In the genomic region with DNA sequence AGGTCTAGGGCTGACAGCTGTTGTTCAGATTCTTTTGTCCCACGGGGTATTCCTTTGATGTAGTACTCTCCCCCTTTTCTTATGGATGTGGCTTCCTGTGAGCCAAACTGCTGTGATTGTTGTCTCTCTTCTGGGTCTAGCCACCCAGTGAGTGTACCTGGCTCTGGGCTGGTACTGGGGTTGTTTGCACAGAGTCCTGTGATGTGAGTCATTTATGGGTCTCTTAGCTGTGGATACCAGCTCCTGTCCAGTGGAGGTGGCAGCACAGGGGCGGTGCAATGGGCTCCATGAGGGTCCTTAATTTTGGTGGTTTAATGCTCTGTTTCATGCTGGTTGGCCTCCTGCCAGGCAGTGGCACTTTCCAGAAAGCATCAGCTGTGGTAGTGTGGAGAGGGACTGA, we compare ENCODE assay signal across 31 cellular contexts.
"Had no signal": no experiment of that assay in that cellular context is flagged by ENCODE, and none has a peak within 500 bp of the region (broad histone marks: within the 10 kb centered on the region; RNA-seq: fewer than 3 reads in every experiment).

No MANE protein-coding gene starts in this region.

- H3K27me3 ChIP-seq: breast epithelium, neural progenitor cell, right atrium auricular region, upper lobe of right lung had no signal

- DNase-seq: activated CD4-positive, alpha-beta T cell treated with anti-CD3 and anti-CD28 coated beads for 1 hour; activated CD4-positive, alpha-beta T cell treated with anti-CD3 and anti-CD28 coated beads, Interleukin-2, amount 50 U/mL, for 1 hour; activated CD8-positive, alpha-beta memory T cell treated with anti-CD3 and anti-CD28 coated beads, Interleukin-2, amount 10 ng/mL, durations not matched to agents 7 days and 5 days; activated CD8-positive, alpha-beta T cell treated with anti-CD3 and anti-CD28 coated beads, Interleukin-2, amount 10 ng/mL, durations not matched to agents 7 days and 5 days; activated naive CD4-positive, alpha-beta T cell; activated T-cell treated with anti-CD3 and anti-CD28 coated beads, Interleukin-2, amount 50 U/mL, for 48 hours; effector CD8-positive, alpha-beta T cell; foreskin fibroblast; head of caudate nucleus; hippocampal formation; immature natural killer cell; midbrain; natural killer cell; occipital lobe; stimulated activated CD4-positive, alpha-beta T cell treated with anti-CD3 and anti-CD28 coated beads, Interleukin-1b, Interleukin-23, amount 100 ng/mL, for 48 hours; stimulated activated CD4-positive, alpha-beta T cell treated with anti-CD3 and anti-CD28 coated beads, Interleukin-4, amount 100 ng/mL, for 4 hours; stimulated activated CD8-positive, alpha-beta memory T cell treated with anti-CD3 and anti-CD28 coated beads, Interleukin-4, amount 100 ng/mL, for 48 hours; stimulated activated naive CD8-positive, alpha-beta T cell treated with anti-CD3 and anti-CD28 coated beads, Interleukin-15, amount 100 ng/mL, for 72 hours; substantia nigra; T-helper 17 cell; upper lobe of right lung had no signal

- H3K36me3 ChIP-seq: breast epithelium, neural progenitor cell, right atrium auricular region, upper lobe of right lung had no signal

- H3K4me2 ChIP-seq: neural progenitor cell, smooth muscle cell had no signal

- H3K79me2 ChIP-seq: parathyroid adenoma had no signal

- H3K27ac ChIP-seq: breast epithelium, neural progenitor cell, parathyroid adenoma, right atrium auricular region, upper lobe of right lung had no signal

- H3K36me3 Mint-ChIP-seq: activated CD8-positive, alpha-beta memory T cell treated with anti-CD3 and anti-CD28 coated beads, Interleukin-2, amount 10 ng/mL, durations not matched to agents 7 days and 5 days; activated naive CD4-positive, alpha-beta T cell treated with anti-CD3 and anti-CD28 coated beads, Interleukin-2, amount 50 U/mL, for 72 hours; immature natural killer cell; memory B cell; natural killer cell; neural progenitor cell; stimulated activated memory B cell treated with anti-CD40 and anti-IgM and Interleukin-4, amounts not matched to agents 10 μg/mL and 1 μg/mL and 100 μg/mL, for 72 hours had no signal

- H3K27ac Mint-ChIP-seq: activated CD8-positive, alpha-beta memory T cell treated with anti-CD3 and anti-CD28 coated beads, Interleukin-2, amount 10 ng/mL, durations not matched to agents 7 days and 5 days; activated CD8-positive, alpha-beta T cell treated with anti-CD3 and anti-CD28 coated beads, Interleukin-2, amount 10 ng/mL, durations not matched to agents 7 days and 5 days; activated naive CD4-positive, alpha-beta T cell treated with anti-CD3 and anti-CD28 coated beads, Interleukin-2, amount 50 U/mL, for 72 hours; activated T-helper 2 cell treated with anti-CD3 and anti-CD28 coated beads, Interferon-gamma antibody, Interleukin-2, Interleukin-4, amounts not matched to agents 10 μg/mL and 5 μg/mL and 100 μg/mL, durations not matched to agents 14 hours and 24 hours and 36 hours; immature natural killer cell; memory B cell; natural killer cell; neural progenitor cell; stimulated activated memory B cell treated with anti-CD40 and anti-IgM and Interleukin-4, amounts not matched to agents 10 μg/mL and 1 μg/mL and 100 μg/mL, for 72 hours; T-helper 17 cell had no signal

- H3K4me1 Mint-ChIP-seq: activated CD8-positive, alpha-beta memory T cell treated with anti-CD3 and anti-CD28 coated beads, Interleukin-2, amount 10 ng/mL, durations not matched to agents 7 days and 5 days; central memory CD8-positive, alpha-beta T cell; immature natural killer cell; memory B cell; natural killer cell; neural progenitor cell; stimulated activated memory B cell treated with anti-CD40 and anti-IgM and Interleukin-4, amounts not matched to agents 10 μg/mL and 1 μg/mL and 100 μg/mL, for 72 hours; stimulated activated naive CD8-positive, alpha-beta T cell treated with anti-CD3 and anti-CD28 coated beads, Interleukin-15, amount 100 ng/mL, for 72 hours; T-helper 17 cell had no signal

- H3K9ac ChIP-seq: neural progenitor cell, parathyroid adenoma had no signal

- H2AFZ ChIP-seq: neural progenitor cell, parathyroid adenoma had no signal

- H3K27me3 Mint-ChIP-seq: activated CD8-positive, alpha-beta memory T cell treated with anti-CD3 and anti-CD28 coated beads, Interleukin-2, amount 10 ng/mL, durations not matched to agents 7 days and 5 days; central memory CD8-positive, alpha-beta T cell; memory B cell; stimulated activated memory B cell treated with anti-CD40 and anti-IgM and Interleukin-4, amounts not matched to agents 10 μg/mL and 1 μg/mL and 100 μg/mL, for 72 hours; stimulated activated naive CD8-positive, alpha-beta T cell treated with anti-CD3 and anti-CD28 coated beads, Interleukin-15, amount 100 ng/mL, for 72 hours; T-helper 17 cell had no signal

- H3K4me3 Mint-ChIP-seq: activated CD8-positive, alpha-beta memory T cell treated with anti-CD3 and anti-CD28 coated beads, Interleukin-2, amount 10 ng/mL, durations not matched to agents 7 days and 5 days; activated CD8-positive, alpha-beta T cell treated with anti-CD3 and anti-CD28 coated beads, Interleukin-2, amount 10 ng/mL, durations not matched to agents 7 days and 5 days; central memory CD8-positive, alpha-beta T cell; immature natural killer cell; memory B cell; natural killer cell; neural progenitor cell; stimulated activated memory B cell treated with anti-CD40 and anti-IgM and Interleukin-4, amounts not matched to agents 10 μg/mL and 1 μg/mL and 100 μg/mL, for 72 hours; stimulated activated naive CD8-positive, alpha-beta T cell treated with anti-CD3 and anti-CD28 coated beads, Interleukin-15, amount 100 ng/mL, for 72 hours; T-helper 17 cell had no signal

- H3K4me3 ChIP-seq: breast epithelium, neural progenitor cell, right atrium auricular region, smooth muscle cell, upper lobe of right lung had no signal

- H3K9me3 ChIP-seq: upper lobe of right lung had no signal

- ATAC-seq: activated CD8-positive, alpha-beta memory T cell treated with anti-CD3 and anti-CD28 coated beads, Interleukin-2, amount 10 ng/mL, durations not matched to agents 7 days and 5 days; activated CD8-positive, alpha-beta T cell treated with anti-CD3 and anti-CD28 coated beads, Interleukin-2, amount 10 ng/mL, durations not matched to agents 7 days and 5 days; activated naive CD4-positive, alpha-beta T cell treated with anti-CD3 and anti-CD28 coated beads, Interleukin-2, amount 50 U/mL, for 72 hours; natural killer cell; stimulated activated memory B cell treated with anti-CD40 and anti-IgM and Interleukin-4, amounts not matched to agents 10 μg/mL and 1 μg/mL and 100 μg/mL, for 72 hours; stimulated activated naive CD8-positive, alpha-beta T cell treated with anti-CD3 and anti-CD28 coated beads, Interleukin-15, amount 100 ng/mL, for 72 hours; T-helper 17 cell; upper lobe of right lung had no signal

- H3K4me1 ChIP-seq: breast epithelium, neural progenitor cell, parathyroid adenoma, right atrium auricular region, upper lobe of right lung had no signal
